In the genomic region with DNA sequence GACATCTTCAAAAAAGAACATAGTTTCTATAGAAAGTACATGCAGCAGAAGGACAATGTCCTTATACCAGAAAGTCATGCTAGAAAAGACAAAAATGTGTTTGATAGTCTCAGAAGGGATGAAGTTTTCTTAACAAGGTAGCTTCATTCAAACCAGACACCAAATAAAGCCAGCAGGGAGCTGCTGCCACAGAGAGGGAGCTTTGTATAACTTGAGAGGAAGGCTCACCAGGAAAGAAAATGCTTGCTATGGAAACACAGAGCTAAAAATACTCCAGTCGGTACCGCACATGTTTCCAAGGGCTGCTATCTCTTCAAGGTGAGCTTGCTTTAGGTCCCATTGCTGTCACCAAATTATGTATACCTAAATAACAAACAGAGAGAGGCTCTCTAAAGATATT, we compare ENCODE assay signal across 8 cellular contexts.
DNase-seq lines count a peak whose midpoint lies in the region; ATAC-seq and TF ChIP-seq lines count a peak whose summit lies in the region.

No MANE protein-coding gene starts in this region.

- H3K4me3 ChIP-seq in brain microvascular endothelial cell (ENCODE audit: low read depth, low read length): no peak overlapping the region

- DNase-seq in activated T-cell treated with anti-CD3 and anti-CD28 coated beads, Interleukin-2, amount 50 U/mL, for 4 hours: no peak
- DNase-seq in activated T-cell treated with anti-CD3 and anti-CD28 coated beads, Interleukin-2, amount 50 U/mL, for 24 hours: no peak
- DNase-seq in brain microvascular endothelial cell: peak; percentile 12
- DNase-seq in stimulated activated effector memory CD8-positive, alpha-beta T cell treated with anti-CD3 and anti-CD28 coated beads, Interleukin-12 subunit alpha, Interleukin-12 subunit beta, amount 100 ng/mL, for 72 hours (ENCODE audit: low spot score in 2 of 2): no peak
- DNase-seq in stimulated activated CD4-positive, alpha-beta T cell treated with anti-CD3 and anti-CD28 coated beads, Interleukin-2, amount 100 ng/mL, for 24 hours: no peak
- no peak for DNase-seq in NOMO-1 treated with dmso at 0.1 percent for 144 hours (lab: John Stamatoyannopoulos, UW; ENCODE audit: unreplicated experiment)
- no peak for DNase-seq in naive thymus-derived CD8-positive, alpha-beta T cell

- no peak for ATAC-seq in activated T-cell treated with anti-CD3 and anti-CD28 coated beads, Interleukin-2, amount 50 U/mL, for 4 hours
- ATAC-seq in HG03354 (IDR thresholded peaks at IDR 0.05; ENCODE audit: poor library complexity, severe bottlenecking, unreplicated experiment): peak; percentile 40
- no peak for ATAC-seq in stimulated activated effector memory CD8-positive, alpha-beta T cell treated with anti-CD3 and anti-CD28 coated beads, Interleukin-12 subunit alpha, Interleukin-12 subunit beta, amount 100 ng/mL, for 72 hours
- no peak for ATAC-seq in naive thymus-derived CD8-positive, alpha-beta T cell

- peak overlapping the region; percentile 33 for H3K27ac ChIP-seq in brain microvascular endothelial cell

- POLR2A ChIA-PET in naive thymus-derived CD8-positive, alpha-beta T cell (lab: Charles Lee): no interaction called here

- H3K27ac Mint-ChIP-seq in activated T-cell treated with anti-CD3 and anti-CD28 coated beads, Interleukin-2, amount 50 U/mL, for 24 hours: no peak overlapping the region
- peak overlapping the region; percentile 84 for H3K27ac Mint-ChIP-seq in stimulated activated effector memory CD8-positive, alpha-beta T cell treated with anti-CD3 and anti-CD28 coated beads, Interleukin-12 subunit alpha, Interleukin-12 subunit beta, amount 100 ng/mL, for 72 hours
- peak overlapping the region in 2 of 10 donors; percentile 44 to 55 for H3K27ac Mint-ChIP-seq in naive thymus-derived CD8-positive, alpha-beta T cell

- peak overlapping the region; percentile 61 for H3K4me3 Mint-ChIP-seq in activated T-cell treated with anti-CD3 and anti-CD28 coated beads, Interleukin-2, amount 50 U/mL, for 4 hours
- H3K4me3 Mint-ChIP-seq in activated T-cell treated with anti-CD3 and anti-CD28 coated beads, Interleukin-2, amount 50 U/mL, for 24 hours: no peak overlapping the region
- peak overlapping the region; percentile 54 for H3K4me3 Mint-ChIP-seq in stimulated activated effector memory CD8-positive, alpha-beta T cell treated with anti-CD3 and anti-CD28 coated beads, Interleukin-12 subunit alpha, Interleukin-12 subunit beta, amount 100 ng/mL, for 72 hours
- H3K4me3 Mint-ChIP-seq in naive thymus-derived CD8-positive, alpha-beta T cell: peak overlapping the region in 3 of 10 donors; percentile 28 to 54 (median 34)

- no peaks in the 10 kb centered on the region for H3K36me3 Mint-ChIP-seq in activated T-cell treated with anti-CD3 and anti-CD28 coated beads, Interleukin-2, amount 50 U/mL, for 4 hours (ENCODE audit: insufficient read depth)
- H3K36me3 Mint-ChIP-seq in activated T-cell treated with anti-CD3 and anti-CD28 coated beads, Interleukin-2, amount 50 U/mL, for 24 hours (ENCODE audit: low read depth): no peaks in the 10 kb centered on the region
- no peaks in the 10 kb centered on the region for H3K36me3 Mint-ChIP-seq in stimulated activated effector memory CD8-positive, alpha-beta T cell treated with anti-CD3 and anti-CD28 coated beads, Interleukin-12 subunit alpha, Interleukin-12 subunit beta, amount 100 ng/mL, for 72 hours
- H3K36me3 Mint-ChIP-seq in naive thymus-derived CD8-positive, alpha-beta T cell: no peaks in the 10 kb centered on the region

- in situ Hi-C loops in brain microvascular endothelial cell (cut with HindIII; ENCODE audit: low pct_ligation_motif_present, low sequenced_read_pairs): no loop called here

- no peaks in the 10 kb centered on the region for H3K27me3 Mint-ChIP-seq in activated T-cell treated with anti-CD3 and anti-CD28 coated beads, Interleukin-2, amount 50 U/mL, for 4 hours (ENCODE audit: low read depth)
- no peaks in the 10 kb centered on the region for H3K27me3 Mint-ChIP-seq in activated T-cell treated with anti-CD3 and anti-CD28 coated beads, Interleukin-2, amount 50 U/mL, for 24 hours
- H3K27me3 Mint-ChIP-seq in naive thymus-derived CD8-positive, alpha-beta T cell: no peaks in the 10 kb centered on the region

- peaks cover 14% of the 10 kb centered on the region for H3K4me1 Mint-ChIP-seq in activated T-cell treated with anti-CD3 and anti-CD28 coated beads, Interleukin-2, amount 50 U/mL, for 4 hours (ENCODE audit: low read depth)
- H3K4me1 Mint-ChIP-seq in activated T-cell treated with anti-CD3 and anti-CD28 coated beads, Interleukin-2, amount 50 U/mL, for 24 hours (ENCODE audit: low read depth): peaks cover 14% of the 10 kb centered on the region
- H3K4me1 Mint-ChIP-seq in stimulated activated effector memory CD8-positive, alpha-beta T cell treated with anti-CD3 and anti-CD28 coated beads, Interleukin-12 subunit alpha, Interleukin-12 subunit beta, amount 100 ng/mL, for 72 hours: peaks cover 17% of the 10 kb centered on the region
- H3K4me1 Mint-ChIP-seq in naive thymus-derived CD8-positive, alpha-beta T cell: peaks cover 0 to 11% (median 7%) of the 10 kb centered on the region in 4 donors

- peaks cover 6% of the 10 kb centered on the region for H3K9me3 Mint-ChIP-seq in activated T-cell treated with anti-CD3 and anti-CD28 coated beads, Interleukin-2, amount 50 U/mL, for 4 hours
- no peaks in the 10 kb centered on the region for H3K9me3 Mint-ChIP-seq in activated T-cell treated with anti-CD3 and anti-CD28 coated beads, Interleukin-2, amount 50 U/mL, for 24 hours
- no peaks in the 10 kb centered on the region for H3K9me3 Mint-ChIP-seq in stimulated activated effector memory CD8-positive, alpha-beta T cell treated with anti-CD3 and anti-CD28 coated beads, Interleukin-12 subunit alpha, Interleukin-12 subunit beta, amount 100 ng/mL, for 72 hours
- H3K9me3 Mint-ChIP-seq in naive thymus-derived CD8-positive, alpha-beta T cell: peaks cover 0 to 12% (median under 1%) of the 10 kb centered on the region in 9 donors

- no peaks in the 10 kb centered on the region for H3K27me3 ChIP-seq in brain microvascular endothelial cell (replicated peaks)

- no peak for TF ChIP-seq CTCF in brain microvascular endothelial cell (IDR thresholded peaks at IDR 0.05; ENCODE audit: low read depth, low read length, missing control alignments)

- H3K36me3 ChIP-seq in brain microvascular endothelial cell (replicated peaks): no peaks in the 10 kb centered on the region
